Comparison of ENCODE assay signal across 1 cellular context in genomic region chr13:23466144-23467002, GRCh38.
TF ChIP-seq lines count a peak whose summit lies in the region.

No MANE protein-coding gene starts in this region.

TF ChIP-seq in K562, 482 proteins besides CTCF, POLR2A, EP300 and RAD21 (continued from another document and continues in another):
- no peak for TF ChIP-seq LCOR (CRISPR knock-in tag; IDR thresholded peaks at IDR 0.05)
- no peak for TF ChIP-seq MXD1 (CRISPR knock-in tag; IDR thresholded peaks at IDR 0.05; ENCODE audit: borderline replicate concordance, poor library complexity, severe bottlenecking)
- TF ChIP-seq POLR2B (IDR thresholded peaks at IDR 0.05; ENCODE audit: low read depth, partially characterized antibody): no peak
- TF ChIP-seq ETV1 (tag; conservative IDR thresholded peaks at IDR 0.05; ENCODE audit: low read depth): no peak
- no peak for TF ChIP-seq ZNF592 (IDR thresholded peaks at IDR 0.05)
- TF ChIP-seq ZNF143 (CRISPR knock-in tag; IDR thresholded peaks at IDR 0.05): no peak
- peak; percentile 60; the same call in 1 of the 2 replicates for TF ChIP-seq VEZF1 (CRISPR knock-in tag; IDR thresholded peaks at IDR 0.05)
- no peak for TF ChIP-seq ZBED1 (IDR thresholded peaks at IDR 0.05)
- peak; percentile 10; the same call in 1 of the 2 replicates for TF ChIP-seq MAX (CRISPR knock-in tag; IDR thresholded peaks at IDR 0.05)
- no peak for TF ChIP-seq STAG1 (CRISPR knock-in tag; IDR thresholded peaks at IDR 0.05; ENCODE audit: borderline replicate concordance)
- TF ChIP-seq CREB3L1 (IDR thresholded peaks at IDR 0.05; ENCODE audit: borderline replicate concordance, low read depth): no peak
- peak; percentile 24; the same call in 1 of the 2 replicates for TF ChIP-seq ZFX (CRISPR knock-in tag; IDR thresholded peaks at IDR 0.05)
- TF ChIP-seq NR1H2 (CRISPR knock-in tag; IDR thresholded peaks at IDR 0.05): no peak
- TF ChIP-seq CXXC5 (CRISPR knock-in tag; IDR thresholded peaks at IDR 0.05): peak; percentile 65
- no peak for TF ChIP-seq HNRNPL (IDR thresholded peaks at IDR 0.05; ENCODE audit: low read depth, low read length)
- TF ChIP-seq ARID4B (CRISPR knock-in tag; IDR thresholded peaks at IDR 0.05): no peak
- no peak for TF ChIP-seq TEAD1 (CRISPR knock-in tag; IDR thresholded peaks at IDR 0.05)
- no peak for TF ChIP-seq ZNF324 (CRISPR knock-in tag; IDR thresholded peaks at IDR 0.05)
- no peak for TF ChIP-seq SMARCA5 (IDR thresholded peaks at IDR 0.05)
- no peak for TF ChIP-seq NFIC (IDR thresholded peaks at IDR 0.05)
- TF ChIP-seq SMAD2 (IDR thresholded peaks at IDR 0.05; ENCODE audit: low read depth, low read length): no peak
- no peak for TF ChIP-seq NFRKB (IDR thresholded peaks at IDR 0.05; ENCODE audit: low read depth)
- no peak for TF ChIP-seq ARID2 (IDR thresholded peaks at IDR 0.05)
- no peak for TF ChIP-seq AFF1 (IDR thresholded peaks at IDR 0.05; ENCODE audit: low read depth in 1 of 2, partially characterized antibody in 2 of 2)
- TF ChIP-seq HNRNPLL (IDR thresholded peaks at IDR 0.05; ENCODE audit: low read depth, low read length, poor library complexity, severe bottlenecking): peak; percentile 34
- no peak for TF ChIP-seq ARHGAP35 (IDR thresholded peaks at IDR 0.05; ENCODE audit: partially characterized antibody)
- no peak for TF ChIP-seq EZH2 (IDR thresholded peaks at IDR 0.05; ENCODE audit: borderline replicate concordance, low read depth, low read length)
- no peak for TF ChIP-seq ETV6 (IDR thresholded peaks at IDR 0.05; ENCODE audit: borderline replicate concordance in 1 of 2, low read depth in 2 of 2, low read length in 1 of 2)
- no peak for TF ChIP-seq ETV6 (CRISPR knock-in tag; IDR thresholded peaks at IDR 0.05; ENCODE audit: borderline replicate concordance)
- no peak for TF ChIP-seq ETS2 (tag; IDR thresholded peaks at IDR 0.05; ENCODE audit: borderline replicate concordance, poor library complexity, severe bottlenecking)
- TF ChIP-seq ZNF253 (CRISPR knock-in tag; conservative IDR thresholded peaks at IDR 0.05): no peak
- TF ChIP-seq ZNF644 (tag; IDR thresholded peaks at IDR 0.05; ENCODE audit: low read depth): no peak
- peak in 1 of 2 experiments; percentile 83; a peak in 1 of 4 replicates for TF ChIP-seq MAZ (CRISPR knock-in tag; conservative IDR thresholded peaks at IDR 0.05 in 1 of 2, IDR thresholded peaks at IDR 0.05 in 1 of 2)
- no peak for TF ChIP-seq ADNP (tag; IDR thresholded peaks at IDR 0.05)
- no peak for TF ChIP-seq YY1 (IDR thresholded peaks at IDR 0.05; ENCODE audit: borderline replicate concordance in 1 of 3, control insufficient read depth in 1 of 3, extremely low read depth in 1 of 3, insufficient read depth in 3 of 3, insufficient read length in 1 of 3, insufficient replicate concordance in 2 of 3, low read depth in 1 of 3, low read length in 2 of 3)
- no peak for TF ChIP-seq TARDBP (IDR thresholded peaks at IDR 0.05)
- TF ChIP-seq PKNOX1 (IDR thresholded peaks at IDR 0.05): 0 out of 2 replicates have a peak, but pooled peaks have one; percentile 7
- TF ChIP-seq ZNF518B (CRISPR knock-in tag; IDR thresholded peaks at IDR 0.05): no peak
